Comparison of ENCODE assay signal across 24 cellular contexts in the genomic region with DNA sequence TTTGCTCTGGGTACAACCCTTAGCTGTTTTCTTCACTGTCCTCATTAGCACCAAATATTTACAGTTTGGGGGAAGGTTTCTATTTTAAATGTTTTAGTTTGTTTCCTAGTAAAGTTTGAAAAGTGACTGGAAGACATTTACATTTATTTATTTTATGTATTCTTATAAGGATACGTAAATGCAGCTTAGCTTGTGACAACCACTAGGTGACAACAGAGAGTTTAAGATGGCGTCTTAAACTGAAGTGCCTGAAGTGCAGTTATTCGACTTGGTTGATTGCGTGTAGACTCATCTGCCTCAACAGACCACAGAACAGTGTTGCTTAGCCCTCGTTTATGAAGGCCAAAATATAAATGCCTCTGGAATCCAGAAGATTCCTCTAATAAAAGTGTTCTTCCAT.
DNase-seq lines count a peak whose midpoint lies in the region; ATAC-seq and TF ChIP-seq lines count a peak whose summit lies in the region.
"Had no signal": no experiment of that assay in that cellular context is flagged by ENCODE, and none has a peak within 500 bp of the region (broad histone marks: within the 10 kb centered on the region; RNA-seq: fewer than 3 reads in every experiment).

No MANE protein-coding gene starts in this region.

- peak; percentile 58 for ATAC-seq in WTC11
- ATAC-seq in GM18867 (IDR thresholded peaks at IDR 0.05; ENCODE audit: unreplicated experiment): no peak
- ATAC-seq in HG02763 (IDR thresholded peaks at IDR 0.05; ENCODE audit: unreplicated experiment): no peak
- no peak for ATAC-seq in HG02852 (IDR thresholded peaks at IDR 0.05; ENCODE audit: unreplicated experiment)
- ATAC-seq: heart left ventricle, pancreas had no signal

- no peak overlapping the region for H3K4me3 Mint-ChIP-seq in WTC11
- H3K4me3 Mint-ChIP-seq: activated naive CD4-positive, alpha-beta T cell treated with anti-CD3 and anti-CD28 coated beads, Interleukin-2, amount 10 ng/mL, durations not matched to agents 7 days and 5 days; CD14-positive monocyte had no signal

- POLR2A ChIA-PET in A673 (lab: Charles Lee; ENCODE audit: low non-redundant PET) (no interaction called here), WTC11 (lab: Charles Lee) (interaction anchor here (0.5 kb wide), 1 partner anchor 603 kb away, joined by 7 read pairs; no protein-coding TSS in a partner anchor)

- no peaks in the 10 kb centered on the region for H3K27me3 ChIP-seq in A673 (replicated peaks; ENCODE audit: insufficient read depth, low read depth, low read length, poor library complexity)
- H3K27me3 ChIP-seq: heart left ventricle, upper lobe of left lung had no signal

- peaks cover 10% of the 10 kb centered on the region for H3K4me1 ChIP-seq in A673 (ENCODE audit: insufficient read depth, low read length, poor library complexity, severe bottlenecking)
- H3K4me1 ChIP-seq: heart left ventricle, pancreas, upper lobe of left lung had no signal

- H3K27ac Mint-ChIP-seq in WTC11: no peak overlapping the region
- H3K27ac Mint-ChIP-seq: activated naive CD4-positive, alpha-beta T cell treated with anti-CD3 and anti-CD28 coated beads, Interleukin-2, amount 10 ng/mL, durations not matched to agents 7 days and 5 days; CD14-positive monocyte had no signal

- no peaks in the 10 kb centered on the region for H3K36me3 Mint-ChIP-seq in WTC11
- H3K36me3 Mint-ChIP-seq: activated naive CD4-positive, alpha-beta T cell treated with anti-CD3 and anti-CD28 coated beads, Interleukin-2, amount 10 ng/mL, durations not matched to agents 7 days and 5 days; CD14-positive monocyte had no signal

- CTCF ChIA-PET in A673 (lab: Charles Lee): interaction anchor here (0.6 kb wide), 1 partner anchor 772 kb away, joined by 3 read pairs; no protein-coding TSS in a partner anchor
- CTCF ChIA-PET in WTC11 (lab: Charles Lee): interaction anchor here (0.8 to 1.3 kb wide), 4 partner anchors 9 to 127 kb away, joined by 3 to 4 read pairs (median 3); no protein-coding TSS in a partner anchor

- H3K36me3 ChIP-seq in A673 (ENCODE audit: insufficient read depth, low read length, poor library complexity, severe bottlenecking): no peaks in the 10 kb centered on the region
- H3K36me3 ChIP-seq: heart left ventricle, pancreas, upper lobe of left lung had no signal

- H3K9me3 ChIP-seq in A673 (ENCODE audit: low read depth, low read length, poor library complexity, severe bottlenecking): no peaks in the 10 kb centered on the region
- H3K9me3 ChIP-seq: heart left ventricle, pancreas, upper lobe of left lung had no signal

- BruUV-seq in A673 (replicated peaks; lab: Mats Ljungman, UMichigan): no TSS peak

- no peak overlapping the region for H3K4me3 ChIP-seq in A673 (ENCODE audit: low read depth, low read length, poor library complexity, severe bottlenecking)
- H3K4me3 ChIP-seq: heart left ventricle, lung, pancreas, upper lobe of left lung had no signal

- intact Hi-C loops in A673 (cut with micrococcal nuclease; ENCODE audit: unreplicated experiment): no loop called here

- DNase-seq in A673 (ENCODE audit: low spot score) (peak; percentile 31), WTC11 (ENCODE audit: low spot score) (no peak), kidney tubule cell (ENCODE audit: low spot score) (peak; percentile 12), T-helper 1 cell (no peak)
- DNase-seq: activated CD4-positive, CD25-positive, alpha-beta regulatory T cell treated with anti-CD3 and anti-CD28 coated beads, Interleukin-2, amount 50 U/mL, for 72 hours; activated CD8-positive, alpha-beta memory T cell treated with anti-CD3 and anti-CD28 coated beads for 24 hours; activated naive CD4-positive, alpha-beta T cell treated with anti-CD3 and anti-CD28 coated beads, Interleukin-2, amount 10 ng/mL, durations not matched to agents 7 days and 5 days; activated T-cell treated with anti-CD3 and anti-CD28 coated beads, Interleukin-2, amount 50 U/mL, for 48 hours; aorta; DMS53; effector memory CD4-positive, alpha-beta T cell; heart left ventricle; NCI-H524 treated with DMSO at 0.1 percent for 48 hours; pancreas; SIG-M5; stimulated activated CD4-positive, alpha-beta T cell treated with anti-CD3 and anti-CD28 coated beads, Interleukin-1b, Interleukin-23, amount 100 ng/mL, for 48 hours; upper lobe of left lung had no signal

- H3K9me3 Mint-ChIP-seq in WTC11: no peaks in the 10 kb centered on the region
- H3K9me3 Mint-ChIP-seq: activated naive CD4-positive, alpha-beta T cell treated with anti-CD3 and anti-CD28 coated beads, Interleukin-2, amount 10 ng/mL, durations not matched to agents 7 days and 5 days; CD14-positive monocyte had no signal

- no peaks in the 10 kb centered on the region; the same call in none of the 2 replicates for H3K4me1 Mint-ChIP-seq in WTC11
- H3K4me1 Mint-ChIP-seq: activated naive CD4-positive, alpha-beta T cell treated with anti-CD3 and anti-CD28 coated beads, Interleukin-2, amount 10 ng/mL, durations not matched to agents 7 days and 5 days; CD14-positive monocyte had no signal

- no peaks in the 10 kb centered on the region for H3K27me3 Mint-ChIP-seq in WTC11 (ENCODE audit: low read depth)
- H3K27me3 Mint-ChIP-seq: activated naive CD4-positive, alpha-beta T cell treated with anti-CD3 and anti-CD28 coated beads, Interleukin-2, amount 10 ng/mL, durations not matched to agents 7 days and 5 days had no signal

- no peak overlapping the region for H3K27ac ChIP-seq in A673 (ENCODE audit: low read depth, low read length, poor library complexity, severe bottlenecking)
- H3K27ac ChIP-seq: heart left ventricle, KMS-11, pancreas, upper lobe of left lung had no signal

- TF ChIP-seq CTCF in A673 (conservative IDR thresholded peaks at IDR 0.05; ENCODE audit: low read depth, low read length): peak; percentile 51; the same call in 1 of the 2 replicates
- TF ChIP-seq CTCF in LNCAP (IDR thresholded peaks at IDR 0.05): peak; percentile 27; the same call in 1 of the 2 replicates
- no peak for TF ChIP-seq CTCF in WTC11 (IDR thresholded peaks at IDR 0.05)

TF ChIP-seq in WTC11, 78 proteins besides CTCF, POLR2A, EP300 and RAD21 (continues in another document):
- TF ChIP-seq, protein P1, sequence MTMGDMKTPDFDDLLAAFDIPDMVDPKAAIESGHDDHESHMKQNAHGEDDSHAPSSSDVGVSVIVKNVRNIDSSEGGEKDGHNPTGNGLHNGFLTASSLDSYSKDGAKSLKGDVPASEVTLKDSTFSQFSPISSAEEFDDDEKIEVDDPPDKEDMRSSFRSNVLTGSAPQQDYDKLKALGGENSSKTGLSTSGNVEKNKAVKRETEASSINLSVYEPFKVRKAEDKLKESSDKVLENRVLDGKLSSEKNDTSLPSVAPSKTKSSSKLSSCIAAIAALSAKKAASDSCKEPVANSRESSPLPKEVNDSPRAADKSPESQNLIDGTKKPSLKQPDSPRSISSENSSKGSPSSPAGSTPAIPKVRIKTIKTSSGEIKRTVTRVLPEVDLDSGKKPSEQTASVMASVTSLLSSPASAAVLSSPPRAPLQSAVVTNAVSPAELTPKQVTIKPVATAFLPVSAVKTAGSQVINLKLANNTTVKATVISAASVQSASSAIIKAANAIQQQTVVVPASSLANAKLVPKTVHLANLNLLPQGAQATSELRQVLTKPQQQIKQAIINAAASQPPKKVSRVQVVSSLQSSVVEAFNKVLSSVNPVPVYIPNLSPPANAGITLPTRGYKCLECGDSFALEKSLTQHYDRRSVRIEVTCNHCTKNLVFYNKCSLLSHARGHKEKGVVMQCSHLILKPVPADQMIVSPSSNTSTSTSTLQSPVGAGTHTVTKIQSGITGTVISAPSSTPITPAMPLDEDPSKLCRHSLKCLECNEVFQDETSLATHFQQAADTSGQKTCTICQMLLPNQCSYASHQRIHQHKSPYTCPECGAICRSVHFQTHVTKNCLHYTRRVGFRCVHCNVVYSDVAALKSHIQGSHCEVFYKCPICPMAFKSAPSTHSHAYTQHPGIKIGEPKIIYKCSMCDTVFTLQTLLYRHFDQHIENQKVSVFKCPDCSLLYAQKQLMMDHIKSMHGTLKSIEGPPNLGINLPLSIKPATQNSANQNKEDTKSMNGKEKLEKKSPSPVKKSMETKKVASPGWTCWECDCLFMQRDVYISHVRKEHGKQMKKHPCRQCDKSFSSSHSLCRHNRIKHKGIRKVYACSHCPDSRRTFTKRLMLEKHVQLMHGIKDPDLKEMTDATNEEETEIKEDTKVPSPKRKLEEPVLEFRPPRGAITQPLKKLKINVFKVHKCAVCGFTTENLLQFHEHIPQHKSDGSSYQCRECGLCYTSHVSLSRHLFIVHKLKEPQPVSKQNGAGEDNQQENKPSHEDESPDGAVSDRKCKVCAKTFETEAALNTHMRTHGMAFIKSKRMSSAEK (CRISPR knock-in tag; IDR thresholded peaks at IDR 0.05; ENCODE audit: borderline replicate concordance): no peak
- TF ChIP-seq, protein P2, sequence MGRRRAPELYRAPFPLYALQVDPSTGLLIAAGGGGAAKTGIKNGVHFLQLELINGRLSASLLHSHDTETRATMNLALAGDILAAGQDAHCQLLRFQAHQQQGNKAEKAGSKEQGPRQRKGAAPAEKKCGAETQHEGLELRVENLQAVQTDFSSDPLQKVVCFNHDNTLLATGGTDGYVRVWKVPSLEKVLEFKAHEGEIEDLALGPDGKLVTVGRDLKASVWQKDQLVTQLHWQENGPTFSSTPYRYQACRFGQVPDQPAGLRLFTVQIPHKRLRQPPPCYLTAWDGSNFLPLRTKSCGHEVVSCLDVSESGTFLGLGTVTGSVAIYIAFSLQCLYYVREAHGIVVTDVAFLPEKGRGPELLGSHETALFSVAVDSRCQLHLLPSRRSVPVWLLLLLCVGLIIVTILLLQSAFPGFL (CRISPR knock-in tag; IDR thresholded peaks at IDR 0.05; ENCODE audit: borderline replicate concordance): no peak
- TF ChIP-seq, protein P3, sequence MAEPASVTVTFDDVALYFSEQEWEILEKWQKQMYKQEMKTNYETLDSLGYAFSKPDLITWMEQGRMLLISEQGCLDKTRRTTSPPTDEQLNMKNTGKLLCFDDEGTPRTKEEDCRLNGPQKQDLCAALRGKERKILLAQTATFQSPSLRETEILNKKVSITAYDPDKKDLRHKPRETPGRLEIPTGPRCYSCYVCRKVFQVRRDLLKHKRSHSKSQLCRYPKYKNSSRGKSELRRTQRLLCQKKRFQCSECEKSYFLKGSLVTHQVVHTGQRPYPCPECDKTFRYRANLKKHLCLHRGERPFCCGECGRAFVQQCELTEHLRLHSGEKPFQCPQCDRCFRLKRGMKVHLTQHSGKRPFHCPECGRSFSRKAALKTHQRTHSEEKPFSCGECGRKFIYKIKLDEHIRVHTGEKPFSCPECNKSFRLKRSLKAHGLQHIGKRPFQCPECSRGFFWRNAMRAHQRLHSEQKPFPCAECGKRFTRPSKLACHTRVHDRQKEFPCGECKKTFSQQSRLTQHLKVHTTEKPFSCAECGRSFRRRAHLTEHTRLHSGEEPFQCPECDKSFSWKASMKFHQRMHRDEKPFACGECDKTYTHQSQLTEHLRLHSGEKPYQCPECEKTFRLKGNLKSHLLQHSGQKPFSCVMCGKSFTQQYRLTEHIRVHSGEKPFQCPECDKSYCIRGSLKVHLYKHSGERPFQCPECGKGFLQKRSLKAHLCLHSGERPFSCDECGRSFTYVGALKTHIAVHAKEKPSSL (CRISPR knock-in tag; conservative IDR thresholded peaks at IDR 0.05): no peak

Comparison
In these comparisons a context has a peak if more than half of its experiments do, and no peak if none do; other contexts are left out.
1. DNase-seq: peak in A673 (single experiment) and kidney tubule cell (single experiment); none in WTC11 (single experiment) and T-helper 1 cell (0 of 5).